1 cellular context compared by ENCODE assay signal in genomic region chr3:171960159-171960558, GRCh38.
TF ChIP-seq lines count a peak whose summit lies in the region.

No MANE protein-coding gene starts in this region.

TF ChIP-seq in HepG2, 621 proteins besides CTCF, POLR2A, EP300 and RAD21 (continued from another document):
- TF ChIP-seq ZNF746 (CRISPR knock-in tag; IDR thresholded peaks at IDR 0.05) (no peak), HMGA1 (CRISPR knock-in tag; conservative IDR thresholded peaks at IDR 0.05) (no peak), AFF4 (CRISPR knock-in tag; IDR thresholded peaks at IDR 0.05) (no peak), KLF12 (CRISPR knock-in tag; IDR thresholded peaks at IDR 0.05; ENCODE audit: borderline replicate concordance) (no peak), ZNF567 (CRISPR knock-in tag; IDR thresholded peaks at IDR 0.05; ENCODE audit: borderline replicate concordance) (no peak)
